Comparison of ENCODE assay signal across 15 cellular contexts in the genomic region with DNA sequence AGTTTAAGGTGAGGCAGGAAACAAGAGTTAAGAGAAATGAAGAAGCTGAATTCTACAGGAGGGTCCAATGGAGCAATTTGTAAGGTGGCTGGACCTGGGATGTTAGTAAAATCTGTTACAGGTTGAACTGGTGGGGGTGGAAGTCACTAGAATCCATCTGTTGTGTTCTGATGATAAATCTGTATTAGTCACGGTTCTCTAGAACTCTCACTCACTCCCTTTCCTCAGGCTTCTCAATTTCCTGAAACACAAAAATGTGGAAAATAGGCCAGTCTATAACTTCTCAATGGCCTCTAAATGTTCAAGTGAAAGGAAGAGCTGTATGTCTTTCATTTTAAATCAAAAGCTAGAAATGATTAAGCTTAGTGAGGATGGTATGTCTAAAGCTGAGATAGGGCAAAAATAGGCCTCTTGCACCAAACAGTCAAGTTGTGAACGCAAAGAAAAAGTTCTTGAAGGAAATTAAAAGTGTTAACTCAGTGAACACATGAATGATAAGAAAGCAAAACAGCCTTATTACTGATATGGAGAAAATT.
DNase-seq lines count a peak whose midpoint lies in the region; ATAC-seq lines count a peak whose summit lies in the region.
"Had no signal": no experiment of that assay in that cellular context is flagged by ENCODE, and none has a peak within 500 bp of the region (broad histone marks: within the 10 kb centered on the region; RNA-seq: fewer than 3 reads in every experiment).

No MANE protein-coding gene starts in this region.

- no peaks in the 10 kb centered on the region for H3K27me3 ChIP-seq in SJCRH30

- DNase-seq in activated CD4-positive, alpha-beta memory T cell treated with anti-CD3 and anti-CD28 coated beads for 36 hours = no peak
- DNase-seq in activated CD4-positive, alpha-beta memory T cell treated with anti-CD3 and anti-CD28 coated beads, Interleukin-2, amount 10 ng/mL, durations not matched to agents 7 days and 5 days = no peak
- DNase-seq in ELR (ENCODE audit: low read depth) (peak; percentile 13), SJCRH30 (peak; percentile 7 to 65), iris pigment epithelial cell (ENCODE audit: low read depth) (peak; percentile 15)
- DNase-seq in stimulated activated CD4-positive, alpha-beta T cell treated with anti-CD3 and anti-CD28 coated beads, Interleukin-4, amount 100 ng/mL, for 24 hours = no peak
- DNase-seq: DMS153, Karpas-422, NCI-H1417 treated with DMSO at 0.1 percent for 48 hours, NCI-H2029 treated with DMSO at 0.1 percent for 48 hours, NCI-H510A had no signal

- H3K4me1 ChIP-seq in SJCRH30 = peaks cover 23% of the 10 kb centered on the region

- peaks cover 7% of the 10 kb centered on the region for H3K9me3 Mint-ChIP-seq in activated CD4-positive, alpha-beta memory T cell treated with anti-CD3 and anti-CD28 coated beads for 36 hours
- peaks cover 11% of the 10 kb centered on the region for H3K9me3 Mint-ChIP-seq in activated CD4-positive, alpha-beta memory T cell treated with anti-CD3 and anti-CD28 coated beads, Interleukin-2, amount 10 ng/mL, durations not matched to agents 7 days and 5 days

- peak overlapping the region; percentile 72 for H3K27ac ChIP-seq in SJCRH30
- H3K27ac ChIP-seq: C4-2B, RWPE1 had no signal

- no peak overlapping the region for H3K4me3 ChIP-seq in SJCRH30

- no peaks in the 10 kb centered on the region for H3K27me3 Mint-ChIP-seq in activated CD4-positive, alpha-beta memory T cell treated with anti-CD3 and anti-CD28 coated beads for 36 hours
- no peaks in the 10 kb centered on the region for H3K27me3 Mint-ChIP-seq in activated CD4-positive, alpha-beta memory T cell treated with anti-CD3 and anti-CD28 coated beads, Interleukin-2, amount 10 ng/mL, durations not matched to agents 7 days and 5 days

- CTCF ChIA-PET in activated CD4-positive, alpha-beta memory T cell treated with anti-CD3 and anti-CD28 coated beads for 36 hours (lab: Charles Lee) = interaction anchor here (0.6 to 1.0 kb wide), 2 partner anchors 191 to 1529 kb away, joined by 3 read pairs; no protein-coding TSS in a partner anchor
- CTCF ChIA-PET in activated CD4-positive, alpha-beta memory T cell treated with anti-CD3 and anti-CD28 coated beads, Interleukin-2, amount 10 ng/mL, durations not matched to agents 7 days and 5 days (lab: Charles Lee) = no interaction called here

- intact Hi-C loops in activated CD4-positive, alpha-beta memory T cell treated with anti-CD3 and anti-CD28 coated beads for 36 hours (cut with micrococcal nuclease) = loop anchor here (1.0 kb wide), 2 partner anchors 38 to 425 kb away; no protein-coding TSS in a partner anchor

- H3K36me3 Mint-ChIP-seq in activated CD4-positive, alpha-beta memory T cell treated with anti-CD3 and anti-CD28 coated beads for 36 hours = no peaks in the 10 kb centered on the region
- H3K36me3 Mint-ChIP-seq in activated CD4-positive, alpha-beta memory T cell treated with anti-CD3 and anti-CD28 coated beads, Interleukin-2, amount 10 ng/mL, durations not matched to agents 7 days and 5 days (ENCODE audit: low read depth) = peaks cover 2% of the 10 kb centered on the region

- H3K9me3 ChIP-seq in SJCRH30 (replicated peaks) = no peaks in the 10 kb centered on the region; the same call in 1 of the 2 replicates

- H3K4me3 Mint-ChIP-seq in activated CD4-positive, alpha-beta memory T cell treated with anti-CD3 and anti-CD28 coated beads for 36 hours = no peak overlapping the region
- H3K4me3 Mint-ChIP-seq in activated CD4-positive, alpha-beta memory T cell treated with anti-CD3 and anti-CD28 coated beads, Interleukin-2, amount 10 ng/mL, durations not matched to agents 7 days and 5 days = no peak overlapping the region

- POLR2A ChIA-PET in activated CD4-positive, alpha-beta memory T cell treated with anti-CD3 and anti-CD28 coated beads for 36 hours (lab: Charles Lee) = interaction anchor here (0.7 to 1.1 kb wide), 2 partner anchors 125 to 284 kb away, joined by 3 read pairs; no protein-coding TSS in a partner anchor
- POLR2A ChIA-PET in activated CD4-positive, alpha-beta memory T cell treated with anti-CD3 and anti-CD28 coated beads, Interleukin-2, amount 10 ng/mL, durations not matched to agents 7 days and 5 days (lab: Charles Lee) = no interaction called here

- peaks cover 14% of the 10 kb centered on the region for H3K4me1 Mint-ChIP-seq in activated CD4-positive, alpha-beta memory T cell treated with anti-CD3 and anti-CD28 coated beads for 36 hours (ENCODE audit: low read depth)
- H3K4me1 Mint-ChIP-seq in activated CD4-positive, alpha-beta memory T cell treated with anti-CD3 and anti-CD28 coated beads, Interleukin-2, amount 10 ng/mL, durations not matched to agents 7 days and 5 days = peaks cover 6% of the 10 kb centered on the region

- ATAC-seq in GM21528 (IDR thresholded peaks at IDR 0.05; ENCODE audit: low FRiP score, unreplicated experiment) = no peak
- ATAC-seq in HG03342 (IDR thresholded peaks at IDR 0.05; ENCODE audit: unreplicated experiment) = no peak

- no peaks in the 10 kb centered on the region for H3K36me3 ChIP-seq in SJCRH30

- H3K27ac Mint-ChIP-seq in activated CD4-positive, alpha-beta memory T cell treated with anti-CD3 and anti-CD28 coated beads for 36 hours = peak overlapping the region; percentile 77
- H3K27ac Mint-ChIP-seq in activated CD4-positive, alpha-beta memory T cell treated with anti-CD3 and anti-CD28 coated beads, Interleukin-2, amount 10 ng/mL, durations not matched to agents 7 days and 5 days = no peak overlapping the region

Comparison
In these comparisons a context has a peak if more than half of its experiments do, and no peak if none do; other contexts are left out.
1. DNase-seq: peak in ELR (single experiment), SJCRH30 (2 of 2) and iris pigment epithelial cell (single experiment); none in activated CD4-positive, alpha-beta memory T cell treated with anti-CD3 and anti-CD28 coated beads for 36 hours (single experiment), activated CD4-positive, alpha-beta memory T cell treated with anti-CD3 and anti-CD28 coated beads, Interleukin-2, amount 10 ng/mL, durations not matched to agents 7 days and 5 days (single experiment) and stimulated activated CD4-positive, alpha-beta T cell treated with anti-CD3 and anti-CD28 coated beads, Interleukin-4, amount 100 ng/mL, for 24 hours (single experiment).